Comparison of ENCODE assay signal across 8 cellular contexts in the genomic region with DNA sequence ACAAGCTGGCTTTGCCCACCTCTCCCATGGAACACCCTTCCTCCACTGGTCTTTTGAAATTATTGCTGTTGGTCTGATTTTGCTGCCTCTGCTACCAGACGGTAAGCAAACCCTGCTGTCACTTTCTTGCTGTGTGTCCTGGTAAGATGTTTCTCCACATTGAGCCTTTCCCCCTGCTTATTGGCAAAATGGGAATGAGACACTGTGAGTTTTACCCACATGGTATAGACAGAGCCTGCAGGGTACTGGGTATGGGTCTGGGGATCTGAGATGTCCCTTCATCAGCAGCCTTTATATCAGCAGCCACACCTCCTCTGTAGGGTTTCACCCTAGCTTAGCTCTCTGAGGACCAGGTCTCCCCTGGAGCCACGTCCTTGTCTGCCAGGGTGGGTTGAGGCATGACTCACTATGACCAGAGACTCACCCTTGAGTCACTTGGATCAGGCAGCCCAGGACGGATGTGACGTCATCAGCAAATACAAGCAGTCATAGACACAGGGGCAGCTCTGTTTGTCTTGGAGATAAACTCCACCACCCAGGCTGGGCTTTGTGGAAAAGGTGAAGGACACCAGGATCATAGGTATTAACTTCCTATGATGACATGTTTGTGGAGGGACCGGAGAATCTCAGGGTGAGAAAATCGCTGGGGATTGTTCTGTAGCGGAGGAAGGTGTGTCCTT. TPM values are rescaled to one million over a fixed set of nuclear protein-coding genes. Genes with fewer than 3 reads are reported as not detected.
DNase-seq lines count a peak whose midpoint lies in the region; ATAC-seq, FAIRE-seq and TF ChIP-seq lines count a peak whose summit lies in the region.

No MANE protein-coding gene starts in this region.

- peak; percentile 23 for DNase-seq in activated T-cell treated with anti-CD3 and anti-CD28 coated beads for 24 hours (ENCODE audit: low read depth)
- DNase-seq in activated T-cell treated with anti-CD3 and anti-CD28 coated beads for 4 hours: no peak
- peak; percentile 68 for DNase-seq in SK-MEL-5 (ENCODE audit: low read depth, low spot score)
- DNase-seq in fibroblast of villous mesenchyme (ENCODE audit: low read depth): peak; percentile 93
- peak; percentile 40 for DNase-seq in stimulated activated naive CD8-positive, alpha-beta T cell treated with anti-CD3 and anti-CD28 coated beads, Interleukin-15, Interleukin-2, amounts not matched to agents 100 U/mL and 50 U/mL, for 24 hours
- DNase-seq in T-helper 17 cell: no peak
- no peak for DNase-seq in GM19239 (ENCODE audit: insufficient read length, low spot score)

- H3K4me3 ChIP-seq in fibroblast of villous mesenchyme (ENCODE audit: low read depth, low read length): no peak overlapping the region

- FAIRE-seq in GM19239 (lab: Jason Lieb, UNC): no peak

- H3K27me3 Mint-ChIP-seq in T-helper 17 cell: peaks cover 33% of the 10 kb centered on the region

- no peaks in the 10 kb centered on the region for H3K4me1 Mint-ChIP-seq in T-helper 17 cell

- H3K4me3 Mint-ChIP-seq in T-helper 17 cell: no peak overlapping the region

- peaks cover 5% of the 10 kb centered on the region for H3K36me3 Mint-ChIP-seq in T-helper 17 cell (ENCODE audit: low read depth)

- in situ Hi-C loops in SK-MEL-5 (cut with HindIII; ENCODE audit: low pct_unique_long_range_greater_than_20kb, low sequenced_read_pairs): no loop called here

- H3K27ac Mint-ChIP-seq in T-helper 17 cell: no peak overlapping the region

- no peak for TF ChIP-seq CTCF in fibroblast of villous mesenchyme (IDR thresholded peaks at IDR 0.05; ENCODE audit: insufficient read depth, low read depth, low read length)

- H3K9me3 ChIP-seq in T-helper 17 cell (ENCODE audit: control insufficient read depth, low read length, poor library complexity, severe bottlenecking): no peaks in the 10 kb centered on the region

- peak; percentile 81 for ATAC-seq in stimulated activated naive CD8-positive, alpha-beta T cell treated with anti-CD3 and anti-CD28 coated beads, Interleukin-15, Interleukin-2, amounts not matched to agents 100 U/mL and 50 U/mL, for 24 hours
- ATAC-seq in T-helper 17 cell (no peak), GM19397 (IDR thresholded peaks at IDR 0.05; ENCODE audit: unreplicated experiment) (no peak)

RNA-seq across cellular contexts. Expression of a gene that starts 17.9 kb away (rescaled TPM):
- total RNA-seq in SK-MEL-5 (2014; rRNA removed; shearing (Covaris generic)): 18.1 and 20.4 TPM in 2 replicates
- 21.4 and 31.2 TPM in 2 replicates for polyA plus RNA-seq in SK-MEL-5 (2015; cell fraction: cytosol; rRNA removed)
- polyA plus RNA-seq in SK-MEL-5 (2015; cell fraction: nucleus; rRNA removed): 23.3 and 27.8 TPM in 2 replicates
- 6.4 and 9.1 TPM in 2 replicates for total RNA-seq in fibroblast of villous mesenchyme
- under 1 TPM; 0.55 to 0.82 TPM for total RNA-seq in T-helper 17 cell

Comparison
In these comparisons a context has a peak if more than half of its experiments do, and no peak if none do; other contexts are left out.
1. DNase-seq: peak in activated T-cell treated with anti-CD3 and anti-CD28 coated beads for 24 hours (single experiment), SK-MEL-5 (single experiment), fibroblast of villous mesenchyme (single experiment) and stimulated activated naive CD8-positive, alpha-beta T cell treated with anti-CD3 and anti-CD28 coated beads, Interleukin-15, Interleukin-2, amounts not matched to agents 100 U/mL and 50 U/mL, for 24 hours (single experiment); none in activated T-cell treated with anti-CD3 and anti-CD28 coated beads for 4 hours (single experiment), T-helper 17 cell (0 of 3) and GM19239 (single experiment).